33 cellular contexts compared by ENCODE assay signal in the genomic region with DNA sequence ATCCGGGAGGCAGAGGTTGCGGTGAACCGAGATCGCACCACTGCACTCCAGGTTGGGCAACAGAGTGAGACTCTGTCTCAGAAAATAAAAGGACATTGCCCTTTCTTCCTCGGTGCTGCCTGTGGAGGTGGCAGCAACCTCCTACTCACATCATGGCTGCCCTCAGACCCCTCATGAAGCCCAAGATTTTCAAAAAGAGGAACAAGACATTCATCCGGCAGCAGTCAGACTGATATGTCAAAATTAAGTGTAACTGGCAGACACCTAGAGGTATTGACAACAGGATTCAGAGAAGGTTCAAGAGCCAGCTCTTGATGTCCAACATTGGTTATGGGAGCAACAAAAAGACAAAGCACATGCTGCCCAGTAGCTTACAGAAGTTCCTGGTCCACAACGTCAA. TPM values are rescaled to one million over a fixed set of nuclear protein-coding genes. Genes with fewer than 3 reads are reported as not detected.
"Had no signal": no experiment of that assay in that cellular context is flagged by ENCODE, and none has a peak within 500 bp of the region (broad histone marks: within the 10 kb centered on the region; RNA-seq: fewer than 3 reads in every experiment).

No MANE protein-coding gene starts in this region.

- H3K27ac Mint-ChIP-seq: activated CD4-positive, alpha-beta memory T cell treated with anti-CD3 and anti-CD28 coated beads for 36 hours; activated CD4-positive, alpha-beta T cell treated with anti-CD3 and anti-CD28 coated beads, Interleukin-2, amount 10 ng/mL, durations not matched to agents 24 days and 14 days; activated naive CD4-positive, alpha-beta T cell treated with anti-CD3 and anti-CD28 coated beads, Interleukin-2, amount 10 ng/mL, durations not matched to agents 7 days and 5 days; activated naive CD8-positive, alpha-beta T cell treated with anti-CD3 and anti-CD28 coated beads, Interleukin-2, amount 10 ng/mL, durations not matched to agents 7 days and 5 days; activated T-helper 1 cell treated with anti-CD3 and anti-CD28 coated beads, Interleukin-12 subunit alpha, Interleukin-12 subunit beta, Interleukin-2, Interleukin-4 antibody, amounts not matched to agents 30 ng/mL and 10 ng/mL and 1 ng/mL, durations not matched to agents 14 hours and 24 hours and 36 hours; brain; nephron progenitor cell; progenitor cell of endocrine pancreas had no signal

- ATAC-seq: gastroesophageal sphincter; left cardiac atrium; right lobe of liver; stimulated activated naive CD8-positive, alpha-beta T cell treated with anti-CD3 and anti-CD28 coated beads, Interleukin-15, Interleukin-2, amounts not matched to agents 100 U/mL and 50 U/mL, for 24 hours had no signal

- H3K4me3 ChIP-seq: ascending aorta, cardiac muscle cell, colonic mucosa, dorsolateral prefrontal cortex, gastroesophageal sphincter, ovary, right lobe of liver, testis, transverse colon had no signal

- H3K9me3 Mint-ChIP-seq: activated CD4-positive, alpha-beta memory T cell treated with anti-CD3 and anti-CD28 coated beads for 36 hours; activated CD4-positive, alpha-beta T cell treated with anti-CD3 and anti-CD28 coated beads, Interleukin-2, amount 10 ng/mL, durations not matched to agents 24 days and 14 days; activated naive CD4-positive, alpha-beta T cell treated with anti-CD3 and anti-CD28 coated beads, Interleukin-2, amount 10 ng/mL, durations not matched to agents 7 days and 5 days; activated naive CD8-positive, alpha-beta T cell treated with anti-CD3 and anti-CD28 coated beads, Interleukin-2, amount 10 ng/mL, durations not matched to agents 7 days and 5 days; activated T-helper 1 cell treated with anti-CD3 and anti-CD28 coated beads, Interleukin-12 subunit alpha, Interleukin-12 subunit beta, Interleukin-2, Interleukin-4 antibody, amounts not matched to agents 30 ng/mL and 10 ng/mL and 1 ng/mL, durations not matched to agents 14 hours and 24 hours and 36 hours; nephron progenitor cell had no signal

- H3K27me3 ChIP-seq: ascending aorta, ovary, right lobe of liver, testis had no signal

- H3K9me3 ChIP-seq: ascending aorta, colonic mucosa, gastroesophageal sphincter, ovary, right lobe of liver, testis, transverse colon had no signal

- H3K36me3 Mint-ChIP-seq: activated CD4-positive, alpha-beta memory T cell treated with anti-CD3 and anti-CD28 coated beads for 36 hours; activated naive CD4-positive, alpha-beta T cell treated with anti-CD3 and anti-CD28 coated beads, Interleukin-2, amount 10 ng/mL, durations not matched to agents 7 days and 5 days; activated naive CD8-positive, alpha-beta T cell treated with anti-CD3 and anti-CD28 coated beads, Interleukin-2, amount 10 ng/mL, durations not matched to agents 7 days and 5 days; brain had no signal

- H3K36me3 ChIP-seq: ascending aorta, cardiac muscle cell, colonic mucosa, gastroesophageal sphincter, ovary, right lobe of liver, transverse colon had no signal

- H3K27ac ChIP-seq: ascending aorta, cardiac muscle cell, colonic mucosa, dorsolateral prefrontal cortex, gastroesophageal sphincter, ovary, right lobe of liver, testis, transverse colon had no signal

- H3K4me1 Mint-ChIP-seq: activated CD4-positive, alpha-beta T cell treated with anti-CD3 and anti-CD28 coated beads, Interleukin-2, amount 10 ng/mL, durations not matched to agents 24 days and 14 days; activated naive CD4-positive, alpha-beta T cell treated with anti-CD3 and anti-CD28 coated beads, Interleukin-2, amount 10 ng/mL, durations not matched to agents 7 days and 5 days; activated naive CD8-positive, alpha-beta T cell treated with anti-CD3 and anti-CD28 coated beads, Interleukin-2, amount 10 ng/mL, durations not matched to agents 7 days and 5 days; brain; nephron progenitor cell had no signal

- H3K4me3 Mint-ChIP-seq: activated CD4-positive, alpha-beta memory T cell treated with anti-CD3 and anti-CD28 coated beads for 36 hours; activated CD4-positive, alpha-beta T cell treated with anti-CD3 and anti-CD28 coated beads, Interleukin-2, amount 10 ng/mL, durations not matched to agents 24 days and 14 days; activated naive CD4-positive, alpha-beta T cell treated with anti-CD3 and anti-CD28 coated beads, Interleukin-2, amount 10 ng/mL, durations not matched to agents 7 days and 5 days; activated naive CD8-positive, alpha-beta T cell treated with anti-CD3 and anti-CD28 coated beads, Interleukin-2, amount 10 ng/mL, durations not matched to agents 7 days and 5 days; activated T-helper 1 cell treated with anti-CD3 and anti-CD28 coated beads, Interleukin-12 subunit alpha, Interleukin-12 subunit beta, Interleukin-2, Interleukin-4 antibody, amounts not matched to agents 30 ng/mL and 10 ng/mL and 1 ng/mL, durations not matched to agents 14 hours and 24 hours and 36 hours; brain; nephron progenitor cell had no signal

- H3K4me1 ChIP-seq: ascending aorta, colonic mucosa, gastroesophageal sphincter, right lobe of liver, testis, transverse colon had no signal

- DNase-seq: activated CD4-positive, alpha-beta memory T cell treated with anti-CD3 and anti-CD28 coated beads for 36 hours; activated CD4-positive, alpha-beta T cell treated with anti-CD3 and anti-CD28 coated beads, Interleukin-2, amount 10 ng/mL, durations not matched to agents 24 days and 14 days; activated CD4-positive, CD25-positive, alpha-beta regulatory T cell treated with anti-CD3 and anti-CD28 coated beads, Interleukin-2, amount 50 U/mL, for 72 hours; activated CD8-positive, alpha-beta memory T cell treated with anti-CD3 and anti-CD28 coated beads, Interleukin-2, amount 50 U/mL, for 4 hours; activated gamma-delta T cell; activated naive CD4-positive, alpha-beta T cell treated with anti-CD3 and anti-CD28 coated beads, Interleukin-2, amount 10 ng/mL, durations not matched to agents 7 days and 5 days; activated naive CD8-positive, alpha-beta T cell treated with anti-CD3 and anti-CD28 coated beads, Interleukin-2, amount 10 ng/mL, durations not matched to agents 7 days and 5 days; activated T-cell treated with anti-CD3 and anti-CD28 coated beads, Interleukin-2, amount 50 U/mL, for 1 hour; cerebellar nuclear complex; colonic mucosa; dorsolateral prefrontal cortex; effector memory CD4-positive, alpha-beta T cell; erythroblast; head of caudate nucleus; hippocampal formation; left cardiac atrium; mammary epithelial cell; nephron progenitor cell; ovary; right lobe of liver; stimulated activated CD4-positive, alpha-beta T cell treated with anti-CD3 and anti-CD28 coated beads, Interleukin-2, amount 100 ng/mL, for 48 hours; stimulated activated naive CD8-positive, alpha-beta T cell treated with anti-CD3 and anti-CD28 coated beads, Interleukin-15, Interleukin-2, amounts not matched to agents 100 U/mL and 50 U/mL, for 24 hours; testis; transverse colon had no signal

RNA-seq across cellular contexts. Expression of gene PAX5, which starts 12.6 kb away (rescaled TPM):
- total RNA-seq: ascending aorta, cardiac muscle cell, mammary epithelial cell, progenitor cell of endocrine pancreas, renal cortical epithelial cell, skeletal muscle tissue had no signal
- polyA plus RNA-seq: cardiac muscle cell, keratinocyte, mammary epithelial cell had no signal
